Comparison of ENCODE assay signal across 27 cellular contexts in genomic region chr21:39690454-39690853, GRCh38. TPM values are rescaled to one million over a fixed set of nuclear protein-coding genes. Genes with fewer than 3 reads are reported as not detected.
"Had no signal": no experiment of that assay in that cellular context is flagged by ENCODE, and none has a peak within 500 bp of the region (broad histone marks: within the 10 kb centered on the region; RNA-seq: fewer than 3 reads in every experiment).

No MANE protein-coding gene starts in this region.

- H3K4me1 ChIP-seq: parathyroid adenoma, psoas muscle, testis, tibial nerve, upper lobe of right lung had no signal

- H3K9me3 ChIP-seq: heart left ventricle, psoas muscle, sigmoid colon, testis, tibial nerve, upper lobe of right lung had no signal

- H3K4me3 ChIP-seq: dorsolateral prefrontal cortex, heart left ventricle, psoas muscle, sigmoid colon, skin epidermis, testis, tibial nerve, upper lobe of right lung had no signal

- ATAC-seq: esophagus mucosa; heart left ventricle; naive thymus-derived CD4-positive, alpha-beta T cell; psoas muscle; stimulated activated naive B cell treated with anti-CD40 and anti-IgM and Interleukin-4, amounts not matched to agents 10 μg/mL and 1 μg/mL and 100 μg/mL, for 72 hours; stimulated activated naive CD8-positive, alpha-beta T cell treated with anti-CD3 and anti-CD28 coated beads, Interleukin-15, amount 100 ng/mL, for 72 hours; upper lobe of right lung had no signal

- H3K9ac ChIP-seq: parathyroid adenoma had no signal

- H3K4me3 Mint-ChIP-seq: naive thymus-derived CD4-positive, alpha-beta T cell; nephron progenitor cell; stimulated activated naive B cell treated with anti-CD40 and anti-IgM and Interleukin-4, amounts not matched to agents 10 μg/mL and 1 μg/mL and 100 μg/mL, for 72 hours; stimulated activated naive CD8-positive, alpha-beta T cell treated with anti-CD3 and anti-CD28 coated beads, Interleukin-15, amount 100 ng/mL, for 72 hours had no signal

- H3K79me2 ChIP-seq: parathyroid adenoma had no signal

- H2AFZ ChIP-seq: parathyroid adenoma had no signal

- DNase-seq: cortex of kidney; dorsolateral prefrontal cortex; effector CD8-positive, alpha-beta T cell; heart left ventricle; hippocampal formation; kidney glomerular epithelial cell; naive thymus-derived CD4-positive, alpha-beta T cell; nephron progenitor cell; psoas muscle; retina; sigmoid colon; stimulated activated CD4-positive, alpha-beta T cell treated with anti-CD3 and anti-CD28 coated beads, Interleukin-2, amount 100 ng/mL, for 24 hours; stimulated activated CD4-positive, alpha-beta T cell treated with anti-CD3 and anti-CD28 coated beads, Interleukin-4, amount 100 ng/mL, for 4 hours; stimulated activated naive B cell treated with anti-CD40 and anti-IgM and Interleukin-4, amounts not matched to agents 10 μg/mL and 1 μg/mL and 100 μg/mL, for 72 hours; stimulated activated naive CD8-positive, alpha-beta T cell treated with anti-CD3 and anti-CD28 coated beads, Interleukin-15, amount 100 ng/mL, for 72 hours; testis; upper lobe of right lung had no signal

- H3K9me3 Mint-ChIP-seq: nephron progenitor cell; stimulated activated naive CD8-positive, alpha-beta T cell treated with anti-CD3 and anti-CD28 coated beads, Interleukin-15, amount 100 ng/mL, for 72 hours had no signal

- H3K27ac Mint-ChIP-seq: naive thymus-derived CD4-positive, alpha-beta T cell; nephron progenitor cell; stimulated activated naive B cell treated with anti-CD40 and anti-IgM and Interleukin-4, amounts not matched to agents 10 μg/mL and 1 μg/mL and 100 μg/mL, for 72 hours; stimulated activated naive CD8-positive, alpha-beta T cell treated with anti-CD3 and anti-CD28 coated beads, Interleukin-15, amount 100 ng/mL, for 72 hours had no signal

- H3K27me3 ChIP-seq: heart left ventricle, sigmoid colon, testis, tibial nerve, upper lobe of right lung had no signal

- H3K4me1 Mint-ChIP-seq: naive thymus-derived CD4-positive, alpha-beta T cell; stimulated activated naive B cell treated with anti-CD40 and anti-IgM and Interleukin-4, amounts not matched to agents 10 μg/mL and 1 μg/mL and 100 μg/mL, for 72 hours; stimulated activated naive CD8-positive, alpha-beta T cell treated with anti-CD3 and anti-CD28 coated beads, Interleukin-15, amount 100 ng/mL, for 72 hours had no signal

- H3K27ac ChIP-seq: dorsolateral prefrontal cortex, heart left ventricle, parathyroid adenoma, psoas muscle, sigmoid colon, skin epidermis, testis, tibial nerve, upper lobe of right lung had no signal

- H3K36me3 Mint-ChIP-seq: naive thymus-derived CD4-positive, alpha-beta T cell; stimulated activated naive B cell treated with anti-CD40 and anti-IgM and Interleukin-4, amounts not matched to agents 10 μg/mL and 1 μg/mL and 100 μg/mL, for 72 hours had no signal

RNA-seq across cellular contexts. Expression of gene IGSF5, which starts 54.5 kb away (rescaled TPM):
- total RNA-seq: esophagus mucosa; fibroblast of lung; glomerular endothelial cell; lung microvascular endothelial cell; mesenteric fat pad; mononuclear cell; naive thymus-derived CD4-positive, alpha-beta T cell; omental fat pad; psoas muscle; tibial nerve; upper lobe of right lung had no signal
- polyA plus RNA-seq: fibroblast of lung; naive thymus-derived CD4-positive, alpha-beta T cell; psoas muscle had no signal
